Comparison of ENCODE assay signal across 20 cellular contexts in genomic region chr12:124352257-124352656, GRCh38. TPM values are rescaled to one million over a fixed set of nuclear protein-coding genes. Genes with fewer than 3 reads are reported as not detected.
"Had no signal": no experiment of that assay in that cellular context is flagged by ENCODE, and none has a peak within 500 bp of the region (broad histone marks: within the 10 kb centered on the region; RNA-seq: fewer than 3 reads in every experiment).

No MANE protein-coding gene starts in this region.

- H3K9me3 ChIP-seq: heart right ventricle, spleen, thyroid gland had no signal

- H3K4me1 Mint-ChIP-seq: brain; central memory CD8-positive, alpha-beta T cell had no signal

- H3K27me3 Mint-ChIP-seq: brain; central memory CD8-positive, alpha-beta T cell; progenitor cell of endocrine pancreas had no signal

- H3K27ac ChIP-seq: coronary artery, thyroid gland had no signal

- H3K4me3 Mint-ChIP-seq: activated CD8-positive, alpha-beta T cell treated with anti-CD3 and anti-CD28 coated beads, Interleukin-2, amount 10 ng/mL, durations not matched to agents 7 days and 5 days; activated naive CD4-positive, alpha-beta T cell treated with anti-CD3 and anti-CD28 coated beads for 36 hours; activated T-cell treated with anti-CD3 and anti-CD28 coated beads, Interleukin-2, amount 50 U/mL, for 4 hours; brain; central memory CD8-positive, alpha-beta T cell; immature natural killer cell had no signal

- ATAC-seq: activated CD8-positive, alpha-beta T cell treated with anti-CD3 and anti-CD28 coated beads, Interleukin-2, amount 10 ng/mL, durations not matched to agents 7 days and 5 days; activated T-cell treated with anti-CD3 and anti-CD28 coated beads, Interleukin-2, amount 50 U/mL, for 4 hours had no signal

- H3K9me3 Mint-ChIP-seq: activated naive CD4-positive, alpha-beta T cell treated with anti-CD3 and anti-CD28 coated beads for 36 hours; activated T-cell treated with anti-CD3 and anti-CD28 coated beads, Interleukin-2, amount 50 U/mL, for 4 hours; brain; central memory CD8-positive, alpha-beta T cell; immature natural killer cell had no signal

- DNase-seq: activated CD4-positive, alpha-beta T cell treated with anti-CD3 and anti-CD28 coated beads for 48 hours; activated CD4-positive, CD25-positive, alpha-beta regulatory T cell; activated CD8-positive, alpha-beta T cell treated with anti-CD3 and anti-CD28 coated beads, Interleukin-2, amount 10 ng/mL, durations not matched to agents 7 days and 5 days; activated naive CD4-positive, alpha-beta T cell treated with anti-CD3 and anti-CD28 coated beads for 36 hours; activated T-cell treated with anti-CD3 and anti-CD28 coated beads, Interleukin-2, amount 50 U/mL, for 4 hours; effector CD4-positive, alpha-beta T cell; immature natural killer cell; kidney glomerular epithelial cell; occipital lobe; spleen; stimulated activated CD8-positive, alpha-beta memory T cell treated with anti-CD3 and anti-CD28 coated beads, Interleukin-4, amount 100 ng/mL, for 48 hours; stimulated activated naive CD4-positive, alpha-beta T cell treated with Interleukin-2 at 50 U/mL for 16 hours; T-helper 1 cell; T-helper 9 cell; thyroid gland had no signal

- H3K27ac Mint-ChIP-seq: activated naive CD4-positive, alpha-beta T cell treated with anti-CD3 and anti-CD28 coated beads for 36 hours had no signal

- H3K4me1 ChIP-seq: thyroid gland had no signal

- H3K27me3 ChIP-seq: heart right ventricle, spleen, thyroid gland had no signal

- H3K4me3 ChIP-seq: coronary artery, heart right ventricle, spleen, thyroid gland had no signal

RNA-seq across cellular contexts. Expression of gene RFLNA, which starts 57.4 kb away (rescaled TPM):
- total RNA-seq: activated CD8-positive, alpha-beta T cell treated with anti-CD3 and anti-CD28 coated beads, Interleukin-2, amount 10 ng/mL, durations not matched to agents 7 days and 5 days; activated naive CD4-positive, alpha-beta T cell treated with anti-CD3 and anti-CD28 coated beads for 36 hours; activated T-cell treated with anti-CD3 and anti-CD28 coated beads, Interleukin-2, amount 50 U/mL, for 4 hours had no signal
- polyA plus RNA-seq: immature natural killer cell had no signal
